Comparison of ENCODE assay signal across 32 cellular contexts in the genomic region with DNA sequence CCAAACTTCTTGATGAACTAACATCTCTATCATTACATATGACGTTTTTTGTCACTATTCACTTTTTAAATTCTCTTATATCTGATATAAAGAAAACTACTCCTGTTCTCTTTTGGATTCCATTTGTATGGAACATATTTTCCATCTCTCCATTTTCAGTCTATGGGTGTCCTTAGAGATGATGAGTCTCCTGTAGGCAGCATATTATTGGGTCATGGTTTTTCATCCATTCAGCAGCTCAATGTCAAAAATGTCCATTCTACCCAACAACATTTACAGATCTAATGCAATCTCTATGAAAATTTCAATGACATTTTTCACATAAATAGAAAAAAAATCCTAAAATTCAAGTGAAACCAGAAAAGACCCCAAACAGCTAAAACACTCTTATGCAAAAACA.
"Had no signal": no experiment of that assay in that cellular context is flagged by ENCODE, and none has a peak within 500 bp of the region (broad histone marks: within the 10 kb centered on the region; RNA-seq: fewer than 3 reads in every experiment).

No MANE protein-coding gene starts in this region.

- ATAC-seq: activated CD8-positive, alpha-beta T cell treated with anti-CD3 and anti-CD28 coated beads for 36 hours; activated naive CD4-positive, alpha-beta T cell treated with anti-CD3 and anti-CD28 coated beads, Interleukin-2, amount 50 U/mL, for 72 hours; activated T-cell treated with anti-CD3 and anti-CD28 coated beads, Interleukin-2, amount 50 U/mL, for 4 hours; activated T-cell treated with anti-CD3 and anti-CD28 coated beads, Interleukin-2, amount 50 U/mL, for 72 hours; activated T-helper 17 cell treated with anti-CD3 and anti-CD28 coated beads, Interleukin-2, amount 50 U/mL, for 72 hours; body of pancreas had no signal

- H3K27me3 ChIP-seq: adrenal gland, body of pancreas, brain microvascular endothelial cell, breast epithelium had no signal

- DNase-seq: activated B cell treated with CpG ODN at 0.5 μM for 24 hours; activated CD4-positive, alpha-beta memory T cell treated with anti-CD3 and anti-CD28 coated beads for 36 hours; activated CD4-positive, alpha-beta T cell treated with anti-CD3 and anti-CD28 coated beads for 4 hours; activated CD4-positive, alpha-beta T cell treated with anti-CD3 and anti-CD28 coated beads, Interleukin-2, amount 10 ng/mL, durations not matched to agents 24 days and 14 days; activated CD4-positive, alpha-beta T cell treated with anti-CD3 and anti-CD28 coated beads, Interleukin-2, amount 50 U/mL, for 1 hour; activated CD4-positive, alpha-beta T cell treated with anti-CD3 and anti-CD28 coated beads, Interleukin-2, amount 50 U/mL, for 4 hours; activated CD4-positive, CD25-positive, alpha-beta regulatory T cell treated with anti-CD3 and anti-CD28 coated beads, Interleukin-2, amount 50 U/mL, for 72 hours; activated CD8-positive, alpha-beta memory T cell treated with anti-CD3 and anti-CD28 coated beads, Interleukin-2, amount 50 U/mL, for 4 hours; activated CD8-positive, alpha-beta T cell treated with anti-CD3 and anti-CD28 coated beads for 36 hours; activated effector memory CD4-positive, alpha-beta T cell treated with anti-CD3 and anti-CD28 coated beads, Interleukin-2, amount 50 U/mL, for 16 hours; activated gamma-delta T cell treated with Interleukin-2 at 50 U/mL for 16 hours; activated naive CD4-positive, alpha-beta T cell; activated naive CD4-positive, alpha-beta T cell treated with anti-CD3 and anti-CD28 coated beads for 36 hours; activated naive CD4-positive, alpha-beta T cell treated with anti-CD3 and anti-CD28 coated beads, Interleukin-2, amount 50 U/mL, for 16 hours; activated naive CD8-positive, alpha-beta T cell treated with anti-CD3 and anti-CD28 coated beads for 36 hours; activated T-cell treated with anti-CD3 and anti-CD28 coated beads for 4 hours; activated T-cell treated with anti-CD3 and anti-CD28 coated beads, Interleukin-2, amount 50 U/mL, for 1 hour; activated T-cell treated with anti-CD3 and anti-CD28 coated beads, Interleukin-2, amount 50 U/mL, for 4 hours; activated T-cell treated with anti-CD3 and anti-CD28 coated beads, Interleukin-2, amount 50 U/mL, for 72 hours; adrenal gland; amniotic stem cell; aorta; body of pancreas; brain microvascular endothelial cell; central memory CD4-positive, alpha-beta T cell; T-helper 2 cell; T-helper 9 cell had no signal

- H3K4me1 ChIP-seq: adrenal gland, body of pancreas, breast epithelium had no signal

- H3K36me3 ChIP-seq: adrenal gland, brain microvascular endothelial cell, breast epithelium had no signal

- H3K27ac ChIP-seq: adrenal gland, body of pancreas, brain microvascular endothelial cell, breast epithelium, VCaP had no signal

- H3K4me3 ChIP-seq: adrenal gland, body of pancreas, breast epithelium had no signal

- FAIRE-seq: TTC549 had no signal

- H3K9me3 ChIP-seq: adrenal gland, body of pancreas had no signal
